14 cellular contexts compared by ENCODE assay signal in genomic region chr1:157849229-157849875, GRCh38. TPM values are rescaled to one million over a fixed set of nuclear protein-coding genes. Genes with fewer than 3 reads are reported as not detected.
DNase-seq lines count a peak whose midpoint lies in the region; ATAC-seq and TF ChIP-seq lines count a peak whose summit lies in the region.
"Had no signal": no experiment of that assay in that cellular context is flagged by ENCODE, and none has a peak within 500 bp of the region (broad histone marks: within the 10 kb centered on the region; RNA-seq: fewer than 3 reads in every experiment).

No MANE protein-coding gene starts in this region.

- CTCF ChIA-PET in CD8-positive, alpha-beta memory T cell (lab: Charles Lee) = no interaction called here

- peak overlapping the region; percentile 69 for H3K9ac ChIP-seq in OCI-LY1 (ENCODE audit: low read length)

- H3K4me3 Mint-ChIP-seq in stimulated activated naive CD8-positive, alpha-beta T cell treated with anti-CD3 and anti-CD28 coated beads, Interleukin-15, Interleukin-2, amounts not matched to agents 100 ng/mL and 50 ng/mL, for 24 hours = peak overlapping the region; percentile 38
- H3K4me3 Mint-ChIP-seq in CD8-positive, alpha-beta memory T cell = no peak overlapping the region
- H3K4me3 Mint-ChIP-seq: effector memory CD8-positive, alpha-beta T cell had no signal

- no peaks in the 10 kb centered on the region for H3K9me3 Mint-ChIP-seq in stimulated activated naive CD8-positive, alpha-beta T cell treated with anti-CD3 and anti-CD28 coated beads, Interleukin-15, Interleukin-2, amounts not matched to agents 100 ng/mL and 50 ng/mL, for 24 hours
- no peaks in the 10 kb centered on the region for H3K9me3 Mint-ChIP-seq in CD8-positive, alpha-beta memory T cell
- H3K9me3 Mint-ChIP-seq: effector memory CD8-positive, alpha-beta T cell had no signal

- H2AFZ ChIP-seq in OCI-LY1 (ENCODE audit: low read length) = peak overlapping the region; percentile 68; the same call in 1 of the 2 replicates

- peaks cover 4% of the 10 kb centered on the region for H3K27me3 Mint-ChIP-seq in stimulated activated naive CD8-positive, alpha-beta T cell treated with anti-CD3 and anti-CD28 coated beads, Interleukin-15, Interleukin-2, amounts not matched to agents 100 ng/mL and 50 ng/mL, for 24 hours
- peaks cover 3 to 9% of the 10 kb centered on the region in 2 donors for H3K27me3 Mint-ChIP-seq in CD8-positive, alpha-beta memory T cell

- H3K27ac ChIP-seq in OCI-LY1 (ENCODE audit: low read depth, low read length, poor library complexity, severe bottlenecking) = peak overlapping the region; percentile 87
- no peak overlapping the region for H3K27ac ChIP-seq in CD8-positive, alpha-beta memory T cell (ENCODE audit: low read depth, low read length)

- H3K4me1 Mint-ChIP-seq in stimulated activated naive CD8-positive, alpha-beta T cell treated with anti-CD3 and anti-CD28 coated beads, Interleukin-15, Interleukin-2, amounts not matched to agents 100 ng/mL and 50 ng/mL, for 24 hours (ENCODE audit: low read depth) = peaks cover 10% of the 10 kb centered on the region
- H3K4me1 Mint-ChIP-seq in CD8-positive, alpha-beta memory T cell = peaks cover 0 to 2% (median 1%) of the 10 kb centered on the region in 3 donors

- H3K79me2 ChIP-seq in OCI-LY1 (ENCODE audit: insufficient read depth, low read length) = no peaks in the 10 kb centered on the region

- DNase-seq in stimulated activated naive CD8-positive, alpha-beta T cell treated with anti-CD3 and anti-CD28 coated beads, Interleukin-15, Interleukin-2, amounts not matched to agents 100 U/mL and 50 U/mL, for 24 hours = no peak
- no peak for DNase-seq in CD8-positive, alpha-beta memory T cell
- DNase-seq in activated CD4-positive, CD25-positive, alpha-beta regulatory T cell treated with anti-CD3 and anti-CD28 coated beads, Interleukin-2, amount 50 U/mL, for 72 hours = no peak
- no peak for DNase-seq in NCI-H524 (lab: John Stamatoyannopoulos, UW)
- DNase-seq: activated CD4-positive, alpha-beta T cell treated with anti-CD3 and anti-CD28 coated beads for 4 hours; effector memory CD8-positive, alpha-beta T cell; stimulated activated CD4-positive, alpha-beta T cell treated with anti-CD3 and anti-CD28 coated beads, Interleukin-4, amount 100 ng/mL, for 4 hours had no signal

- no peaks in the 10 kb centered on the region for H3K36me3 Mint-ChIP-seq in stimulated activated naive CD8-positive, alpha-beta T cell treated with anti-CD3 and anti-CD28 coated beads, Interleukin-15, Interleukin-2, amounts not matched to agents 100 ng/mL and 50 ng/mL, for 24 hours (ENCODE audit: low read depth)
- no peaks in the 10 kb centered on the region for H3K36me3 Mint-ChIP-seq in CD8-positive, alpha-beta memory T cell

- POLR2A ChIA-PET in CD8-positive, alpha-beta memory T cell (lab: Charles Lee) = no interaction called here

- TF ChIP-seq CTCF in OCI-LY1 (IDR thresholded peaks at IDR 0.05; ENCODE audit: low read length) = no peak

- no peaks in the 10 kb centered on the region for H3K9me2 ChIP-seq in OCI-LY1 (ENCODE audit: low read depth, low read length)

- no peaks in the 10 kb centered on the region; the same call in 1 of the 2 replicates for H3K36me3 ChIP-seq in OCI-LY1 (ENCODE audit: insufficient read depth, low read length)
- no peaks in the 10 kb centered on the region for H3K36me3 ChIP-seq in CD8-positive, alpha-beta memory T cell (ENCODE audit: insufficient read depth, low read length)

- H3F3A ChIP-seq in OCI-LY1 (ENCODE audit: insufficient read depth, low read length) = no peaks in the 10 kb centered on the region

- H3K4me1 ChIP-seq in OCI-LY1 (ENCODE audit: insufficient read depth, low read length, severe bottlenecking) = peaks cover 43% of the 10 kb centered on the region
- H3K4me1 ChIP-seq in CD8-positive, alpha-beta memory T cell (ENCODE audit: insufficient read depth, low read length) = no peaks in the 10 kb centered on the region

- H3K9me3 ChIP-seq in OCI-LY1 (ENCODE audit: low read length) = no peaks in the 10 kb centered on the region
- H3K9me3 ChIP-seq in CD8-positive, alpha-beta memory T cell (ENCODE audit: low read length) = no peaks in the 10 kb centered on the region

- H3K27me3 ChIP-seq in OCI-LY1 (ENCODE audit: insufficient read depth, low read length) = no peaks in the 10 kb centered on the region
- no peaks in the 10 kb centered on the region for H3K27me3 ChIP-seq in CD8-positive, alpha-beta memory T cell (ENCODE audit: insufficient read depth, low read length, poor library complexity, severe bottlenecking)

- H3K4me3 ChIP-seq in OCI-LY1 (ENCODE audit: low read depth, low read length, poor library complexity, severe bottlenecking) = peak overlapping the region; percentile 53
- no peak overlapping the region for H3K4me3 ChIP-seq in CD8-positive, alpha-beta memory T cell (ENCODE audit: low read length)

- peak overlapping the region; percentile 82 for H3K4me2 ChIP-seq in OCI-LY1 (ENCODE audit: low read length)

- peak overlapping the region; percentile 68 for H3K27ac Mint-ChIP-seq in stimulated activated naive CD8-positive, alpha-beta T cell treated with anti-CD3 and anti-CD28 coated beads, Interleukin-15, Interleukin-2, amounts not matched to agents 100 ng/mL and 50 ng/mL, for 24 hours
- H3K27ac Mint-ChIP-seq in CD8-positive, alpha-beta memory T cell = peak overlapping the region in 2 of 8 donors; percentile 3 to 37

- H4K20me1 ChIP-seq in OCI-LY1 (ENCODE audit: insufficient read depth, low read length) = no peaks in the 10 kb centered on the region

- ATAC-seq in stimulated activated naive CD8-positive, alpha-beta T cell treated with anti-CD3 and anti-CD28 coated beads, Interleukin-15, Interleukin-2, amounts not matched to agents 100 U/mL and 50 U/mL, for 24 hours = no peak
- ATAC-seq in HG02938 (IDR thresholded peaks at IDR 0.05; ENCODE audit: unreplicated experiment) (peak; percentile 85), HG03039 (IDR thresholded peaks at IDR 0.05; ENCODE audit: unreplicated experiment) (no peak)
- ATAC-seq: effector memory CD8-positive, alpha-beta T cell had no signal

RNA-seq across cellular contexts. Expression of gene CD5L, which starts 7.7 kb away (rescaled TPM):
- not detected for total RNA-seq in CD8-positive, alpha-beta memory T cell
- not detected for polyA plus RNA-seq in CD8-positive, alpha-beta memory T cell
- total RNA-seq: urinary bladder had no signal
- polyA plus RNA-seq: neural cell had no signal

RNA-seq across cellular contexts. Expression of gene FCRL1, which starts 29.4 kb away (rescaled TPM):
- not detected for total RNA-seq in CD8-positive, alpha-beta memory T cell
- polyA plus RNA-seq in CD8-positive, alpha-beta memory T cell = 0.54 TPM
- total RNA-seq: RPMI7951 had no signal
- polyA plus RNA-seq: neural cell had no signal
